ENCODE assay signal across 18 cellular contexts in genomic region chr6:109363753-109364152, GRCh38.
"Had no signal": no experiment of that assay in that cellular context is flagged by ENCODE, and none has a peak within 500 bp of the region (broad histone marks: within the 10 kb centered on the region; RNA-seq: fewer than 3 reads in every experiment).

No MANE protein-coding gene starts in this region.

- H3K27me3 ChIP-seq: dorsolateral prefrontal cortex, right atrium auricular region, sigmoid colon, testis, tibial nerve had no signal

- H3K4me3 ChIP-seq: dorsolateral prefrontal cortex, right atrium auricular region, sigmoid colon, skin epidermis, testis, tibial nerve had no signal

- H3K4me3 Mint-ChIP-seq: naive thymus-derived CD4-positive, alpha-beta T cell; neural crest cell had no signal

- H3K4me1 Mint-ChIP-seq: neural crest cell had no signal

- H3K27ac ChIP-seq: right atrium auricular region, sigmoid colon, skin epidermis, testis, tibial nerve had no signal

- ATAC-seq: left lobe of liver; naive thymus-derived CD4-positive, alpha-beta T cell had no signal

- H3K9me3 ChIP-seq: right atrium auricular region, sigmoid colon, testis had no signal

- H3K4me1 ChIP-seq: sigmoid colon, testis had no signal

- DNase-seq: cortex of kidney; dorsolateral prefrontal cortex; effector CD8-positive, alpha-beta T cell; foreskin melanocyte; head of caudate nucleus; hippocampal formation; islet precursor cell; mammary epithelial cell; naive thymus-derived CD4-positive, alpha-beta T cell; sigmoid colon; stimulated activated CD4-positive, alpha-beta T cell treated with anti-CD3 and anti-CD28 coated beads, Interleukin-2, amount 100 ng/mL, for 24 hours; stimulated activated naive CD4-positive, alpha-beta T cell treated with Interleukin-2 at 50 U/mL for 16 hours; testis had no signal

- H3K27me3 Mint-ChIP-seq: naive thymus-derived CD4-positive, alpha-beta T cell had no signal
